Comparison of ENCODE assay signal across 24 cellular contexts in the genomic region with DNA sequence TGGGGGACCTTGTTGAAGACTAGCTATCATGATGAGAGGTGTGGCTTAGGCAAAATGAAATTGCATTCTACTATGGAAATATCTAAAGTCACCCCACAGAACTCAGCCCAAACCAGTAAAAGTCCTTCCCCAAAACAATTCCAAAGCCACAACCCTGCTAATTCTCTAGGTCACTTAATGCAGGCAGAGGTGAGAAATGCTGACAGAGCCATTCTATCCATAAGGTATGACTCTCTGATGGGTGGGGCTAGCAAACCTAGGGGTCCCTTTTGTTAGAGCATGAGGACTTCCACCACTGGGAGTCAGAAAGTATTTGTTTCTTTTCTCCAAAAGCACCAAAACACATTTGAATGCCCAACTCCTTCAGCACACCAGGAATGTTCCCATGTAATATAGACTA. TPM values are rescaled to one million over a fixed set of nuclear protein-coding genes. Genes with fewer than 3 reads are reported as not detected.
DNase-seq lines count a peak whose midpoint lies in the region; ATAC-seq, FAIRE-seq and TF ChIP-seq lines count a peak whose summit lies in the region.
"Had no signal": no experiment of that assay in that cellular context is flagged by ENCODE, and none has a peak within 500 bp of the region (broad histone marks: within the 10 kb centered on the region; RNA-seq: fewer than 3 reads in every experiment).

No MANE protein-coding gene starts in this region.

- H4K20me1 ChIP-seq in HepG2 (ENCODE audit: insufficient read depth, low read length), result no peaks in the 10 kb centered on the region
- H4K20me1 ChIP-seq in MM.1S (ENCODE audit: insufficient read depth, low read length), result no peaks in the 10 kb centered on the region
- no peaks in the 10 kb centered on the region for H4K20me1 ChIP-seq in H1 (replicated peaks in 1 of 2; ENCODE audit: control insufficient read depth in 1 of 2, insufficient read depth in 2 of 2, low read length in 2 of 2)
- no peaks in the 10 kb centered on the region for H4K20me1 ChIP-seq in H9 (ENCODE audit: control insufficient read depth, insufficient read depth, insufficient read length)
- H4K20me1 ChIP-seq: BLaER1 treated with 17β-estradiol and CSF1 and Interleukin-3, amounts not matched to agents 10 nM and 100 nM had no signal

- no peak overlapping the region for H4K8ac ChIP-seq in H1 (ENCODE audit: extremely low read depth, insufficient read depth, low read length)
- H4K8ac ChIP-seq in H9 (replicated peaks; ENCODE audit: insufficient read length, low read depth, low read length), result no peak overlapping the region

- H3K23me2 ChIP-seq in H1 (ENCODE audit: low read depth, low read length), result no peaks in the 10 kb centered on the region
- no peaks in the 10 kb centered on the region for H3K23me2 ChIP-seq in H9 (ENCODE audit: insufficient read length, low read depth, low read length, poor library complexity, severe bottlenecking)

- BruUV-seq in HepG2 (replicated peaks; lab: Mats Ljungman, UMichigan), result no TSS peak

- in situ Hi-C loops in HepG2 (cut with HindIII; ENCODE audit: extremely low pct_ligation_motif_present, low pct_unique_long_range_greater_than_20kb), result no loop called here

- H3K36me3 ChIP-seq in HepG2 (replicated peaks in 1 of 2; ENCODE audit: control insufficient read depth in 1 of 2, insufficient read depth in 2 of 2, low read length in 2 of 2) (no peaks in the 10 kb centered on the region), right lobe of liver (no peaks in the 10 kb centered on the region), MM.1S (replicated peaks; ENCODE audit: insufficient read depth, low read length) (no peaks in the 10 kb centered on the region), H1 (ENCODE audit: control insufficient read depth in 2 of 4, insufficient read depth in 4 of 4, low read length in 3 of 4) (no peaks in the 10 kb centered on the region)
- H3K36me3 ChIP-seq: BE2C; BLaER1 treated with 17β-estradiol and CSF1 and Interleukin-3, amounts not matched to agents 10 nM and 100 nM had no signal

- H3K9me3 ChIP-seq in HepG2 (ENCODE audit: low read length), result no peaks in the 10 kb centered on the region
- H3K9me3 ChIP-seq in right lobe of liver, result no peaks in the 10 kb centered on the region
- H3K9me3 ChIP-seq in MM.1S (replicated peaks; ENCODE audit: insufficient read depth, low read length), result no peaks in the 10 kb centered on the region
- no peaks in the 10 kb centered on the region for H3K9me3 ChIP-seq in H1 (ENCODE audit: insufficient read depth in 2 of 2, low read depth in 1 of 2, low read length in 1 of 2)
- H3K9me3 ChIP-seq in H9 (ENCODE audit: control insufficient read depth, low read depth, low read length), result no peaks in the 10 kb centered on the region
- H3K9me3 ChIP-seq: BE2C; BLaER1 treated with 17β-estradiol and CSF1 and Interleukin-3, amounts not matched to agents 10 nM and 100 nM had no signal

- no peak overlapping the region for H3K4me3 Mint-ChIP-seq in H9
- H3K4me3 Mint-ChIP-seq: CD14-positive monocyte; CD4-positive, alpha-beta T cell; CD8-positive, alpha-beta memory T cell had no signal

- H3K79me1 ChIP-seq in H1 (ENCODE audit: low read depth, low read length) (no peaks in the 10 kb centered on the region), H9 (ENCODE audit: insufficient read depth, low read depth, low read length, poor library complexity, severe bottlenecking) (no peaks in the 10 kb centered on the region)

- H2AFZ ChIP-seq in HepG2 (ENCODE audit: low read length), result no peak overlapping the region
- H2AFZ ChIP-seq in MM.1S (ENCODE audit: low read length), result no peak overlapping the region
- H2AFZ ChIP-seq in H1 (ENCODE audit: low read length), result no peak overlapping the region
- H2AFZ ChIP-seq in H9 (ENCODE audit: low read length), result no peak overlapping the region
- H2AFZ ChIP-seq: GM23248 had no signal

- H3K14ac ChIP-seq in H1 (ENCODE audit: insufficient read length) (no peak overlapping the region), H9 (ENCODE audit: insufficient read depth, low read length) (no peak overlapping the region)

- H3K4ac ChIP-seq in H1 (replicated peaks; ENCODE audit: insufficient read length, low read depth, low read length) (no peak overlapping the region), H9 (ENCODE audit: low read depth, low read length) (no peak overlapping the region)

- H3K4me2 ChIP-seq in HepG2 (ENCODE audit: low read depth, low read length) (no peak overlapping the region), MM.1S (ENCODE audit: low read depth, low read length) (no peak overlapping the region), H1 (ENCODE audit: insufficient read depth in 1 of 2, low read depth in 2 of 2, low read length in 2 of 2) (no peak overlapping the region), H9 (ENCODE audit: insufficient read depth, insufficient read length, low read length) (no peak overlapping the region)
- H3K4me2 ChIP-seq: BLaER1 treated with 17β-estradiol and CSF1 and Interleukin-3, amounts not matched to agents 10 nM and 100 nM had no signal

- H2BK120ac ChIP-seq in H1 (replicated peaks; ENCODE audit: low read depth, low read length) (no peak overlapping the region), H9 (ENCODE audit: low read depth, low read length, poor library complexity, severe bottlenecking) (no peak overlapping the region)

- no peak for FAIRE-seq in HepG2 (lab: Jason Lieb, UNC)
- no peak for FAIRE-seq in H1 (lab: Jason Lieb, UNC)
- FAIRE-seq: A204.1, GM12878, GM19239, H54 had no signal

- H3K27me3 ChIP-seq in HepG2 (ENCODE audit: control insufficient read depth in 1 of 2, insufficient read depth in 2 of 2, low read length in 2 of 2) (no peaks in the 10 kb centered on the region), right lobe of liver (no peaks in the 10 kb centered on the region), MM.1S (replicated peaks; ENCODE audit: insufficient read depth, low read length) (no peaks in the 10 kb centered on the region), H1 (replicated peaks in 1 of 4; ENCODE audit: control insufficient read depth in 3 of 4, extremely low read depth in 1 of 4, insufficient read depth in 3 of 4, low read length in 3 of 4) (peaks cover 0 to 3% (median 2%) of the 10 kb centered on the region in 4 experiments; a peak in 3 of 7 replicates), H9 (ENCODE audit: insufficient read depth, low read length) (no peaks in the 10 kb centered on the region; the same call in 1 of the 2 replicates)
- H3K27me3 ChIP-seq: BLaER1 treated with 17β-estradiol and CSF1 and Interleukin-3, amounts not matched to agents 10 nM and 100 nM had no signal

- H3K9ac ChIP-seq in HepG2 (ENCODE audit: insufficient read depth, low read depth, low read length) (no peak overlapping the region), MM.1S (ENCODE audit: low read length) (no peak overlapping the region), H1 (replicated peaks in 1 of 4; ENCODE audit: extremely low read depth in 1 of 4, low read depth in 3 of 4, low read length in 3 of 4) (no peak overlapping the region), H9 (ENCODE audit: extremely low read depth, insufficient read length, low read length) (no peak overlapping the region)
- H3K9ac ChIP-seq: BLaER1 treated with 17β-estradiol and CSF1 and Interleukin-3, amounts not matched to agents 10 nM and 100 nM; GM23248 had no signal

- intact Hi-C loops in HepG2 (cut with micrococcal nuclease; ENCODE audit: unreplicated experiment) (no loop called here), right lobe of liver (cut with DNase I) (no loop called here)

- ATAC-seq in HepG2, result no peak
- no peak for ATAC-seq in right lobe of liver
- ATAC-seq: GM12878, HCT116 had no signal

- H3K9me2 ChIP-seq in MM.1S (replicated peaks; ENCODE audit: insufficient read depth, low read length), result no peaks in the 10 kb centered on the region

- TF ChIP-seq EP300 in HepG2 (IDR thresholded peaks at IDR 0.05; ENCODE audit: low read depth in 2 of 2, low read length in 2 of 2) (no peak), HepG2 (CRISPR knock-in tag; IDR thresholded peaks at IDR 0.05; ENCODE audit: borderline replicate concordance) (no peak), H1 (IDR thresholded peaks at IDR 0.05; ENCODE audit: borderline replicate concordance in 1 of 2, low read depth in 2 of 2, low read length in 2 of 2) (no peak)

- H4K5ac ChIP-seq in H1 (ENCODE audit: insufficient read length, low read depth, low read length) (no peak overlapping the region), H9 (ENCODE audit: insufficient read length, low read depth, low read length) (no peak overlapping the region)

- TF ChIP-seq CTCF in HepG2 (CRISPR knock-in tag; IDR thresholded peaks at IDR 0.05) (no peak), right lobe of liver (IDR thresholded peaks at IDR 0.05) (no peak), MM.1S (IDR thresholded peaks at IDR 0.05; ENCODE audit: low read length) (no peak), H1 (IDR thresholded peaks at IDR 0.05; ENCODE audit: control extremely low read depth in 1 of 3, insufficient read depth in 1 of 3, low read depth in 1 of 3, low read length in 3 of 3) (no peak), H9 (conservative IDR thresholded peaks at IDR 0.05) (no peak)

- H2BK15ac ChIP-seq in H1 (ENCODE audit: low read length) (no peak overlapping the region), H9 (ENCODE audit: low read depth, low read length) (no peak overlapping the region)

- H3K23ac ChIP-seq in H1 (ENCODE audit: insufficient read length), result no peak overlapping the region
- H3K23ac ChIP-seq in H9 (ENCODE audit: insufficient read length, low read depth, low read length), result no peak overlapping the region

- H4K91ac ChIP-seq in H1 (replicated peaks; ENCODE audit: insufficient read length, low read length), result no peak overlapping the region
- no peak overlapping the region for H4K91ac ChIP-seq in H9 (ENCODE audit: insufficient read length, low read depth, low read length)

- H2BK20ac ChIP-seq in H1 (ENCODE audit: low read length) (no peak overlapping the region), H9 (ENCODE audit: low read depth, low read length, poor library complexity, severe bottlenecking) (no peak overlapping the region)

- H3F3A ChIP-seq in MM.1S (ENCODE audit: insufficient read depth, low read length), result no peaks in the 10 kb centered on the region

- H3K18ac ChIP-seq in H1 (ENCODE audit: extremely low read depth, low read length) (no peak overlapping the region), H9 (ENCODE audit: insufficient read length, low read depth, low read length) (no peak overlapping the region)

- peaks cover 29 to 31% of the 10 kb centered on the region in 2 experiments for H3K4me1 Mint-ChIP-seq in H9
- H3K4me1 Mint-ChIP-seq: CD14-positive monocyte; CD8-positive, alpha-beta memory T cell had no signal

- H3K36me3 Mint-ChIP-seq in H9 (ENCODE audit: insufficient read depth in 1 of 3, low read depth in 3 of 3), result peaks cover 0 to 16% (median 2%) of the 10 kb centered on the region in 3 experiments; a peak in 3 of 7 replicates
- H3K36me3 Mint-ChIP-seq: CD14-positive monocyte; CD8-positive, alpha-beta memory T cell had no signal

- TF ChIP-seq RAD21 in HepG2 (CRISPR knock-in tag; IDR thresholded peaks at IDR 0.05) (no peak), H1 (IDR thresholded peaks at IDR 0.05 in 1 of 2, conservative IDR thresholded peaks at IDR 0.05 in 1 of 2; ENCODE audit: low read depth in 2 of 2, low read length in 2 of 2) (no peak)

- DNase-seq in HepG2 (ENCODE audit: low spot score) (no peak), right lobe of liver (no peak), MM.1S (no peak), H1 (ENCODE audit: low read depth in 1 of 2, low spot score in 2 of 2) (no peak), H9 (no peak)
- DNase-seq in activated CD4-positive, alpha-beta T cell treated with anti-CD3 and anti-CD28 coated beads, Interleukin-2, amount 50 U/mL, for 1 hour, result no peak
- DNase-seq: ACHN; AML-193; BE2C; Calu3; CD4-positive, alpha-beta T cell; CD8-positive, alpha-beta memory T cell; COR-L47; EL; GDM1; GM23248 had no signal

- no peak overlapping the region for H3K4me3 ChIP-seq in HepG2 (replicated peaks in 1 of 3; ENCODE audit: insufficient read depth in 1 of 3, low read depth in 2 of 3, low read length in 3 of 3)
- H3K4me3 ChIP-seq in right lobe of liver, result no peak overlapping the region
- H3K4me3 ChIP-seq in MM.1S (ENCODE audit: low read length), result no peak overlapping the region
- H3K4me3 ChIP-seq in H1 (ENCODE audit: extremely low read depth in 1 of 4, insufficient read depth in 2 of 4, low read depth in 3 of 4, low read length in 4 of 4), result no peak overlapping the region
- H3K4me3 ChIP-seq: BLaER1 treated with 17β-estradiol and CSF1 and Interleukin-3, amounts not matched to agents 10 nM and 100 nM; GM12878; GM23248 had no signal

- TF ChIP-seq POLR2A in HepG2 (IDR thresholded peaks at IDR 0.05; ENCODE audit: insufficient read depth in 1 of 2, low read depth in 2 of 2, low read length in 2 of 2), result no peak
- no peak for TF ChIP-seq POLR2A in right lobe of liver (IDR thresholded peaks at IDR 0.05)
- TF ChIP-seq POLR2A in H1 (IDR thresholded peaks at IDR 0.05; ENCODE audit: control extremely low read depth in 1 of 2, low read depth in 2 of 2, low read length in 2 of 2), result no peak

- H2AK5ac ChIP-seq in H1 (ENCODE audit: low read depth, low read length) (no peak overlapping the region), H9 (ENCODE audit: insufficient read length, low read length) (no peak overlapping the region)

- H3K27ac Mint-ChIP-seq in H9, result peak overlapping the region in 1 of 3 experiments; percentile 21; a peak in 1 of 7 replicates
- H3K27ac Mint-ChIP-seq: CD14-positive monocyte; CD4-positive, alpha-beta T cell; CD8-positive, alpha-beta memory T cell had no signal

- no peak overlapping the region for H3T11ph ChIP-seq in H9 (ENCODE audit: low read length)

- peaks cover 3 to 11% of the 10 kb centered on the region in 2 experiments; a peak in 2 of 5 replicates for H3K9me3 Mint-ChIP-seq in H9
- H3K9me3 Mint-ChIP-seq: CD4-positive, alpha-beta T cell had no signal

- H3K27me3 Mint-ChIP-seq in H9 (ENCODE audit: low read depth), result peaks cover 18% of the 10 kb centered on the region

- H3K4me1 ChIP-seq in HepG2 (ENCODE audit: insufficient read depth, low read length), result peaks cover 15% of the 10 kb centered on the region
- H3K4me1 ChIP-seq in right lobe of liver, result no peaks in the 10 kb centered on the region
- H3K4me1 ChIP-seq in MM.1S (ENCODE audit: low read length), result peaks cover 11% of the 10 kb centered on the region
- H3K4me1 ChIP-seq in H1 (replicated peaks in 1 of 4; ENCODE audit: control insufficient read depth in 3 of 4, insufficient read depth in 4 of 4, low read length in 3 of 4), result peaks cover 1 to 11% (median 8%) of the 10 kb centered on the region in 4 experiments; a peak in 4 of 7 replicates
- peaks cover 7% of the 10 kb centered on the region; the same call in 1 of the 2 replicates for H3K4me1 ChIP-seq in H9 (ENCODE audit: insufficient read depth, low read length)
- H3K4me1 ChIP-seq: BE2C; BLaER1 treated with 17β-estradiol and CSF1 and Interleukin-3, amounts not matched to agents 10 nM and 100 nM had no signal

- H3K56ac ChIP-seq in H1 (replicated peaks; ENCODE audit: insufficient read length, low read depth, low read length), result no peak overlapping the region
- H3K56ac ChIP-seq in H9 (ENCODE audit: insufficient read length, low read depth, low read length), result no peak overlapping the region

- no peak overlapping the region for H2BK5ac ChIP-seq in H1 (ENCODE audit: low read depth, low read length)
- H2BK5ac ChIP-seq in H9 (ENCODE audit: insufficient read length, low read length), result no peak overlapping the region

- H3K27ac ChIP-seq in HepG2 (ENCODE audit: extremely low read length, insufficient read depth, low read length) (no peak overlapping the region), right lobe of liver (no peak overlapping the region), MM.1S (ENCODE audit: low read length) (peak overlapping the region; percentile 33; the same call in 1 of the 2 replicates), H1 (ENCODE audit: low read depth, low read length) (no peak overlapping the region), H9 (ENCODE audit: insufficient read length, low read depth, low read length) (no peak overlapping the region)
- H3K27ac ChIP-seq: 22Rv1; BLaER1 treated with 17β-estradiol and CSF1 and Interleukin-3, amounts not matched to agents 10 nM and 100 nM; GM23248 had no signal

- H3K79me2 ChIP-seq in HepG2 (ENCODE audit: insufficient read depth, low read length), result no peaks in the 10 kb centered on the region
- H3K79me2 ChIP-seq in MM.1S (ENCODE audit: low read length), result no peaks in the 10 kb centered on the region
- H3K79me2 ChIP-seq in H1 (ENCODE audit: control insufficient read depth in 1 of 2, insufficient read depth in 2 of 2, low read length in 2 of 2), result no peaks in the 10 kb centered on the region
- no peaks in the 10 kb centered on the region for H3K79me2 ChIP-seq in H9 (ENCODE audit: insufficient read depth, low read length)

- CTCF ChIA-PET in HepG2 (lab: Yijun Ruan, JAX; ENCODE audit: low intra/inter-chr PET ratio, low total read pairs) (no interaction called here), H1 (lab: Charles Lee; ENCODE audit: partially characterized antibody) (interaction anchor here (2.1 to 3.4 kb wide), 3 partner anchors 11 to 39 kb away, joined by 5 to 8 read pairs (median 8); no protein-coding TSS in a partner anchor)

- POLR2A ChIA-PET in HepG2 (lab: Yijun Ruan, JAX) (interaction anchor here (1.6 to 2.1 kb wide), 2 partner anchors 12 to 16 kb away, joined by 3 to 6 read pairs; no protein-coding TSS in a partner anchor), H1 (lab: Charles Lee; ENCODE audit: partially characterized antibody) (no interaction called here)

- H2BK12ac ChIP-seq in H1 (ENCODE audit: low read depth, low read length), result no peak overlapping the region
- no peak overlapping the region for H2BK12ac ChIP-seq in H9 (ENCODE audit: insufficient read length, low read depth, low read length)

RNA-seq across cellular contexts. Expression of gene BMP4, which starts 12.7 kb away (rescaled TPM):
- total RNA-seq in HepG2 (2016; rRNA removed; fragmentation: Illumina TruSeq; extraction: Trizol) (42.0 and 56.4 TPM in 2 replicates), right lobe of liver (1 to 10 TPM; 1.8 to 3.1 (median 2.4) TPM), H9 (2021) (12.2 and 13.6 TPM in 2 replicates)
- 35.6 and 35.9 TPM in 2 replicates for total RNA-seq in HepG2 (2016; cell fraction: cytosol; rRNA removed; fragmentation: Illumina TruSeq; extraction: Trizol; ENCODE audit: low read depth)
- 41.4 and 55.4 TPM in 2 replicates for total RNA-seq in HepG2 (2016; cell fraction: insoluble cytoplasmic fraction; rRNA removed; fragmentation: Illumina TruSeq; extraction: Trizol)
- total RNA-seq in HepG2 (2016; cell fraction: membrane; rRNA removed; fragmentation: Illumina TruSeq; extraction: Trizol), result 49.1 and 51.5 TPM in 2 replicates
- 49.7 and 53.7 TPM in 2 replicates for total RNA-seq in HepG2 (2016; cell fraction: nucleus; rRNA removed; fragmentation: Illumina TruSeq; extraction: Trizol)
- polyA plus RNA-seq in HepG2 (2011; rRNA removed) (160 and 169 TPM in 2 replicates), H1 (2011; rRNA removed) (2.3 and 4.2 TPM in 2 replicates)
- 138 and 170 TPM in 2 replicates for polyA plus RNA-seq in HepG2 (2011; cell fraction: cytosol; rRNA removed)
- 131 and 155 TPM in 2 replicates for polyA plus RNA-seq in HepG2 (2011; cell fraction: nucleus; rRNA removed)
- 107 and 149 TPM in 2 replicates for polyA plus RNA-seq in HepG2 (2012)
- 19.3 and 21.3 TPM in 2 replicates for polyA plus RNA-seq in HepG2 (2016; cell fraction: cytosol; fragmentation: Illumina TruSeq; extraction: Trizol; ENCODE audit: low read depth)
- polyA plus RNA-seq in HepG2 (2016; cell fraction: insoluble cytoplasmic fraction; fragmentation: Illumina TruSeq; extraction: Trizol; ENCODE audit: low read depth), result 65.3 and 66.1 TPM in 2 replicates
- polyA plus RNA-seq in HepG2 (2016; cell fraction: membrane; fragmentation: Illumina TruSeq; extraction: Trizol; ENCODE audit: low read depth), result 36.6 and 42.0 TPM in 2 replicates
- polyA plus RNA-seq in HepG2 (2016; cell fraction: nucleus; fragmentation: Illumina TruSeq; extraction: Trizol; ENCODE audit: insufficient read depth, low read depth), result 127 and 132 TPM in 2 replicates
- 184 TPM in 1 of 2 replicates, not detected in the other for polyA minus RNA-seq in HepG2 (2011; rRNA and poly(A)+ RNA removed; ENCODE audit: low replicate concordance)
- polyA minus RNA-seq in HepG2 (2011; cell fraction: cytosol; rRNA and poly(A)+ RNA removed), result 61.4 and 78.3 TPM in 2 replicates
- 94.6 and 96.1 TPM in 2 replicates for polyA minus RNA-seq in HepG2 (2011; cell fraction: nucleus; rRNA and poly(A)+ RNA removed)
- 5.4 and 5.9 TPM in 2 replicates for total RNA-seq in H1 (2021; fragmentation: NEBNext Ultra II Directional; extraction: Animal tissue kit (Norgen Biotek cat#: 25700))
- 3.7 TPM for polyA plus RNA-seq in H1 (2011; cell fraction: cytosol; rRNA removed)
- 3.4 TPM for polyA plus RNA-seq in H1 (2011; cell fraction: nucleus; rRNA removed)
- 2.7 to 4.9 TPM (median 3.5 TPM) in 4 replicates for polyA plus RNA-seq in H1 (2012, experiment 1 of 2)
- 3.0 TPM for polyA plus RNA-seq in H1 (2012, experiment 2 of 2)
- 4.2 TPM for polyA plus RNA-seq in H1 (2013, experiment 1 of 2)
- polyA plus RNA-seq in H1 (2013, experiment 2 of 2), result 4.5 TPM
- 2.0 and 3.6 TPM in 2 replicates for polyA minus RNA-seq in H1 (2011; rRNA and poly(A)+ RNA removed)
- polyA minus RNA-seq in H1 (2011; cell fraction: cytosol; rRNA and poly(A)+ RNA removed), result 3.2 TPM
- polyA minus RNA-seq in H1 (2011; cell fraction: nucleus; rRNA and poly(A)+ RNA removed), result 3.0 TPM
- total RNA-seq: CD4-positive, alpha-beta T cell; GM23248 had no signal
- polyA plus RNA-seq: CD8-positive, alpha-beta memory T cell; GM23248 had no signal

Comparison
In these comparisons a context has a peak if more than half of its experiments do, and no peak if none do; other contexts are left out.
1. Of the 41 proteins assayed by ChIP-seq in both HepG2 and H1: peak only in HepG2: none; only in H1: none; in both: MAFK; in neither: 40.